1 cellular context compared by ENCODE assay signal in the genomic region with DNA sequence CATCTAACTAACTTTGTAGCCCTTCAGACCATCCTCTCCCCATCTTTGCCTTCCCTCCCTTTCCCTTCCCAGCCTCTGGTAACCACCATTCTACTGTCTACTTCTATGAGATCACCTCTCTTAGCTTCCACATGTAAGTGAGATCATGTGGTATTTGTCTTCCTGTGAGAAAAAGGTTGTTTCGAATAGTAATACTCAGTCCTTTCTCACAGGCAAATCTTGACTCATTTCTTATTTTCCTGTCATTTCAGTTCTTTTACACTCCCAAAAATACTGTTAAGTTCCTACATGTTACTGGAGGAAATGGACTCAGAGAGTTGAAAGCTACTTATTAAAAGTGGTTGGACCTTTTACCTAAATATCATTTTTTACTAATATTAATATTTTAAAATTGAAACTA.
TF ChIP-seq lines count a peak whose summit lies in the region.

No MANE protein-coding gene starts in this region.

TF ChIP-seq in HepG2, 621 proteins besides CTCF, POLR2A, EP300 and RAD21 (continued from another document):
- TF ChIP-seq, protein P1, sequence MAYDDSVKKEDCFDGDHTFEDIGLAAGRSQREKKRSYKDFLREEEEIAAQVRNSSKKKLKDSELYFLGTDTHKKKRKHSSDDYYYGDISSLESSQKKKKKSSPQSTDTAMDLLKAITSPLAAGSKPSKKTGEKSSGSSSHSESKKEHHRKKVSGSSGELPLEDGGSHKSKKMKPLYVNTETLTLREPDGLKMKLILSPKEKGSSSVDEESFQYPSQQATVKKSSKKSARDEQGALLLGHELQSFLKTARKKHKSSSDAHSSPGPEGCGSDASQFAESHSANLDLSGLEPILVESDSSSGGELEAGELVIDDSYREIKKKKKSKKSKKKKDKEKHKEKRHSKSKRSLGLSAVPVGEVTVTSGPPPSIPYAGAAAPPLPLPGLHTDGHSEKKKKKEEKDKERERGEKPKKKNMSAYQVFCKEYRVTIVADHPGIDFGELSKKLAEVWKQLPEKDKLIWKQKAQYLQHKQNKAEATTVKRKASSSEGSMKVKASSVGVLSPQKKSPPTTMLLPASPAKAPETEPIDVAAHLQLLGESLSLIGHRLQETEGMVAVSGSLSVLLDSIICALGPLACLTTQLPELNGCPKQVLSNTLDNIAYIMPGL (CRISPR knock-in tag; IDR thresholded peaks at IDR 0.05; ENCODE audit: borderline replicate concordance in 1 of 2, low read depth in 1 of 2), result no peak
